Comparison of ENCODE assay signal across 25 cellular contexts in genomic region chr10:74975758-74976157, GRCh38.
"Had no signal": no experiment of that assay in that cellular context is flagged by ENCODE, and none has a peak within 500 bp of the region (broad histone marks: within the 10 kb centered on the region; RNA-seq: fewer than 3 reads in every experiment).

No MANE protein-coding gene starts in this region.

- H3K4me3 ChIP-seq: ascending aorta, breast epithelium, esophagus muscularis mucosa, gastroesophageal sphincter, heart left ventricle, pancreas, smooth muscle cell, upper lobe of right lung had no signal

- H3K9me3 Mint-ChIP-seq: activated CD4-positive, alpha-beta T cell treated with anti-CD3 and anti-CD28 coated beads, Interleukin-2, amount 10 ng/mL, durations not matched to agents 7 days and 5 days; naive thymus-derived CD4-positive, alpha-beta T cell; T-cell had no signal

- H3K27me3 Mint-ChIP-seq: activated CD4-positive, alpha-beta T cell treated with anti-CD3 and anti-CD28 coated beads, Interleukin-2, amount 10 ng/mL, durations not matched to agents 7 days and 5 days; naive thymus-derived CD4-positive, alpha-beta T cell; T-cell had no signal

- DNase-seq: activated CD4-positive, alpha-beta T cell treated with anti-CD3 and anti-CD28 coated beads, Interleukin-2, amount 10 ng/mL, durations not matched to agents 7 days and 5 days; activated CD8-positive, alpha-beta memory T cell treated with anti-CD3 and anti-CD28 coated beads for 24 hours; activated CD8-positive, alpha-beta memory T cell treated with anti-CD3 and anti-CD28 coated beads, Interleukin-2, amount 50 U/mL, for 48 hours; activated effector memory CD4-positive, alpha-beta T cell treated with anti-CD3 and anti-CD28 coated beads, Interleukin-2, amount 50 U/mL, for 16 hours; activated naive CD4-positive, alpha-beta T cell treated with anti-CD3 and anti-CD28 coated beads, Interleukin-2, amount 50 U/mL, for 16 hours; activated T-cell treated with anti-CD3 and anti-CD28 coated beads, Interleukin-2, amount 50 U/mL, for 48 hours; dermis blood vessel endothelial cell; effector memory CD4-positive, alpha-beta T cell; heart left ventricle; kidney; mesenchymal stem cell; naive thymus-derived CD4-positive, alpha-beta T cell; pancreas; stimulated activated CD4-positive, alpha-beta T cell treated with anti-CD3 and anti-CD28 coated beads, Interleukin-4, amount 100 ng/mL, for 24 hours; stimulated activated naive CD4-positive, alpha-beta T cell; T-cell; upper lobe of right lung had no signal

- H3K4me1 ChIP-seq: breast epithelium, upper lobe of right lung had no signal

- H3K36me3 ChIP-seq: breast epithelium had no signal

- H3K4me3 Mint-ChIP-seq: activated CD4-positive, alpha-beta T cell treated with anti-CD3 and anti-CD28 coated beads, Interleukin-2, amount 10 ng/mL, durations not matched to agents 7 days and 5 days; T-cell had no signal

- H3K27ac ChIP-seq: ascending aorta, breast epithelium, esophagus muscularis mucosa, gastroesophageal sphincter, heart left ventricle, neutrophil, pancreas, upper lobe of right lung had no signal

- H3K27ac Mint-ChIP-seq: activated CD4-positive, alpha-beta T cell treated with anti-CD3 and anti-CD28 coated beads, Interleukin-2, amount 10 ng/mL, durations not matched to agents 7 days and 5 days; T-cell had no signal

- ATAC-seq: activated CD4-positive, CD25-positive, alpha-beta regulatory T cell treated with anti-CD3 and anti-CD28 coated beads, Interleukin-2, amount 50 U/mL, for 24 hours; gastroesophageal sphincter; heart left ventricle; naive thymus-derived CD4-positive, alpha-beta T cell; sciatic nerve; T-cell; upper lobe of right lung had no signal

- H3K9me3 ChIP-seq: ascending aorta, breast epithelium, esophagus muscularis mucosa, gastroesophageal sphincter, heart left ventricle, neutrophil, pancreas, upper lobe of right lung had no signal

- H3K27me3 ChIP-seq: ascending aorta, breast epithelium, esophagus muscularis mucosa, gastroesophageal sphincter, heart left ventricle, neutrophil, pancreas, upper lobe of right lung had no signal
